In genomic region chr4:9938933-9939332, GRCh38 we compare ENCODE assay signal across 27 cellular contexts.
"Had no signal": no experiment of that assay in that cellular context is flagged by ENCODE, and none has a peak within 500 bp of the region (broad histone marks: within the 10 kb centered on the region; RNA-seq: fewer than 3 reads in every experiment).

No MANE protein-coding gene starts in this region.

- H3K4me3 Mint-ChIP-seq: effector memory CD8-positive, alpha-beta T cell; mesothelial cell of epicardium; naive B cell; natural killer cell treated with Interleukin-12 subunit alpha and Interleukin-12 subunit beta and Interleukin-15 and Interleukin-18, amount 100 ng/mL, for 72 hours; neural progenitor cell; stimulated activated effector memory CD8-positive, alpha-beta T cell treated with anti-CD3 and anti-CD28 coated beads, Interleukin-12 subunit alpha, Interleukin-12 subunit beta, amount 100 ng/mL, for 72 hours had no signal

- FAIRE-seq: islet of Langerhans had no signal

- H3K4me1 Mint-ChIP-seq: mesothelial cell of epicardium; naive B cell; stimulated activated effector memory CD8-positive, alpha-beta T cell treated with anti-CD3 and anti-CD28 coated beads, Interleukin-12 subunit alpha, Interleukin-12 subunit beta, amount 100 ng/mL, for 72 hours had no signal

- H3K27me3 ChIP-seq: gastrocnemius medialis, left lung, neural progenitor cell, right atrium auricular region, stomach, thyroid gland, vagina had no signal

- H3K27ac Mint-ChIP-seq: effector memory CD8-positive, alpha-beta T cell; mesothelial cell of epicardium; naive B cell; natural killer cell treated with Interleukin-12 subunit alpha and Interleukin-12 subunit beta and Interleukin-15 and Interleukin-18, amount 100 ng/mL, for 72 hours; neural progenitor cell; stimulated activated effector memory CD8-positive, alpha-beta T cell treated with anti-CD3 and anti-CD28 coated beads, Interleukin-12 subunit alpha, Interleukin-12 subunit beta, amount 100 ng/mL, for 72 hours had no signal

- H3K27ac ChIP-seq: epithelial cell of prostate, gastrocnemius medialis, left lung, neural progenitor cell, prostate gland, right atrium auricular region, stomach, thyroid gland, vagina had no signal

- H3K9me3 Mint-ChIP-seq: effector memory CD8-positive, alpha-beta T cell; mesothelial cell of epicardium; naive B cell; natural killer cell treated with Interleukin-12 subunit alpha and Interleukin-12 subunit beta and Interleukin-15 and Interleukin-18, amount 100 ng/mL, for 72 hours; neural progenitor cell; stimulated activated effector memory CD8-positive, alpha-beta T cell treated with anti-CD3 and anti-CD28 coated beads, Interleukin-12 subunit alpha, Interleukin-12 subunit beta, amount 100 ng/mL, for 72 hours had no signal

- H3K27me3 Mint-ChIP-seq: naive B cell; natural killer cell treated with Interleukin-12 subunit alpha and Interleukin-12 subunit beta and Interleukin-15 and Interleukin-18, amount 100 ng/mL, for 72 hours had no signal

- H3K9me3 ChIP-seq: gastrocnemius medialis, left lung, mucosa of descending colon, prostate gland, right atrium auricular region, stomach, thyroid gland, vagina had no signal

- H3K9ac ChIP-seq: neural progenitor cell had no signal

- H3K4me1 ChIP-seq: gastrocnemius medialis, left lung, neural progenitor cell, prostate gland, right atrium auricular region, stomach, thyroid gland, vagina had no signal

- DNase-seq: cortex of kidney; effector memory CD8-positive, alpha-beta T cell; foreskin fibroblast; gastrocnemius medialis; head of caudate nucleus; left cardiac atrium; left lung; mesenchymal stem cell; mucosa of descending colon; naive B cell; stimulated activated CD4-positive, alpha-beta T cell treated with anti-CD3 and anti-CD28 coated beads, Interleukin-2, amount 100 ng/mL, for 24 hours; stimulated activated CD4-positive, alpha-beta T cell treated with anti-CD3 and anti-CD28 coated beads, Interleukin-4, amount 100 ng/mL, for 24 hours; stimulated activated naive CD4-positive, alpha-beta T cell treated with Interleukin-2 at 50 U/mL for 16 hours; stomach; thyroid gland; trophoblast cell had no signal

- H3K36me3 ChIP-seq: gastrocnemius medialis, left lung, neural progenitor cell, prostate gland, right atrium auricular region, stomach, thyroid gland, vagina had no signal

- H3K36me3 Mint-ChIP-seq: mesothelial cell of epicardium; naive B cell; natural killer cell treated with Interleukin-12 subunit alpha and Interleukin-12 subunit beta and Interleukin-15 and Interleukin-18, amount 100 ng/mL, for 72 hours; neural progenitor cell; stimulated activated effector memory CD8-positive, alpha-beta T cell treated with anti-CD3 and anti-CD28 coated beads, Interleukin-12 subunit alpha, Interleukin-12 subunit beta, amount 100 ng/mL, for 72 hours had no signal

- H3K4me2 ChIP-seq: neural progenitor cell had no signal

- H3K4me3 ChIP-seq: gastrocnemius medialis, left lung, mucosa of descending colon, neural progenitor cell, prostate gland, right atrium auricular region, stomach, thyroid gland, vagina had no signal

- H2AFZ ChIP-seq: neural progenitor cell had no signal

- ATAC-seq: effector memory CD8-positive, alpha-beta T cell; esophagus mucosa; gastrocnemius medialis; left cardiac atrium; left lung; mucosa of descending colon; natural killer cell treated with Interleukin-12 subunit alpha and Interleukin-12 subunit beta and Interleukin-15 and Interleukin-18, amount 100 ng/mL, for 72 hours; sciatic nerve; stimulated activated effector memory CD8-positive, alpha-beta T cell treated with anti-CD3 and anti-CD28 coated beads, Interleukin-12 subunit alpha, Interleukin-12 subunit beta, amount 100 ng/mL, for 72 hours had no signal
